Comparison of ENCODE assay signal across 23 cellular contexts in the genomic region with DNA sequence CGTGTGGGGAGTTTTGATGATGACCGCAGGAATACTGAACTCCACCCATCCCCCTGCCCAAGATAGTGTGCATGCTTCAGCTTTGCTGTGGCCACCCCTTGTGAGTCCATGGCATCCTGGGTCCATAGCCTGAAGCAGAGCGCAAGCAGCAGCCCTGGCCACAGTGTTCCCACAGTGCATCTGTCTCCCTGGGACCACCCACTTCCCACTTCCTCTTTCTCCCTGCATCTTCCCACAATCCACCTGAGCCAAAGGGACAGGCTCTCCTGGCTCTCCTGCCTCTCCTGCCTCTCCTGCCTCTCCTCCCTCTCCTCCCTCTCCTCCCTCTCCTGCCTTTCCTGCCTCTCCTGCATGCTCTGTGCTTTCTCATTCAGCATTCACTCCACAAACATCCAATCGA.
"Had no signal": no experiment of that assay in that cellular context is flagged by ENCODE, and none has a peak within 500 bp of the region (broad histone marks: within the 10 kb centered on the region; RNA-seq: fewer than 3 reads in every experiment).

No MANE protein-coding gene starts in this region.

- H3K4me3 Mint-ChIP-seq: IgD-negative memory B cell had no signal

- DNase-seq: KBM-7, NCI-H1092, NCI-H1105 treated with DMSO at 0.1 percent for 48 hours, NCI-H1417 treated with DMSO at 0.1 percent for 48 hours, NCI-H146, NCI-H1694 treated with DMSO at 0.1 percent for 48 hours, NCI-H2029, NCI-H2081 treated with DMSO at 0.1 percent for 48 hours, NCI-H2171, NCI-H226, NCI-H446, NCI-H510A, NCI-H524 treated with DMSO at 0.1 percent for 48 hours, NCI-H69, NCI-H774, Right ventricle myocardium superior, RPMI8226, SIG-M5 had no signal

- ATAC-seq: HepG2 had no signal

- H3K4me1 Mint-ChIP-seq: IgD-negative memory B cell had no signal

- H3K36me3 ChIP-seq: SJSA1 had no signal

- H3K27me3 ChIP-seq: SJSA1 had no signal

- H3K36me3 Mint-ChIP-seq: IgD-negative memory B cell had no signal

- FAIRE-seq: HepG2, RCC 7860 had no signal

- H3K27ac ChIP-seq: SJSA1, SK-N-MC had no signal

- H3K4me1 ChIP-seq: SJSA1 had no signal

- H3K27me3 Mint-ChIP-seq: IgD-negative memory B cell had no signal

- H3K9me3 ChIP-seq: SJSA1 had no signal

- H3K4me3 ChIP-seq: SJSA1, SK-N-MC had no signal
